16 cellular contexts compared by ENCODE assay signal in the genomic region with DNA sequence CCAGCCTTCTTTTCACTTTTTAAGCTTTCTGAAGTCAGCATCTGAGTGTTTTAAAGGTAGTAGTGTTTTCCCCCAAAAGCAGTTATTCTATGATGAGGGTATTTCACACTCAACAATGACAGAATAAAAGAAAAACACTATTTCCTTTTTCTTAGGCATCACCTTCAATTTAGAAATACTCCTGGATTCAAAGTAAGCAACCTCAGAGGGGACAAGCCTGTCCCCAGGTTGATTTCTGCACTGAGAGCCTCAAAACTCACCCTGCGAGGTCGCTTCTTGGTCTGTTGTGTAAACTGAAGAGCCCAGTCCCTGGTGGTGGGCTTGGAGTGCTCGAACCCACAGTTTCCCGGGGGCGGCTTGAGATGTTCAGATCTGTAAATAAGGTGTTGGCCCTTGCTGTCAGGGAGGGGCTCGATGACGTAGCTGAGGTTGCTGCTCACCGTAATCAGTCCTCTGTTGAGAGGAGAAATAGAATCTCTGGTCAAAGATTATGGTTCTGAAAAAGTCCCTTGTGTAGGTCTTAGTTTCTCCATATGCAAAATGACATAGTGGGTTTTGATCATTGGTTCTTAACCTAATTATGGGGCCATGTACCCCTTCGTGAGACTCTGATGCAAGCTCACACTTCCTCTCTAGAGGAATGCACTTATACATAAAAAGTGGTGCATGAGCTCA. TPM values are rescaled to one million over a fixed set of nuclear protein-coding genes. Genes with fewer than 3 reads are reported as not detected.
DNase-seq lines count a peak whose midpoint lies in the region; ATAC-seq and TF ChIP-seq lines count a peak whose summit lies in the region.
"Had no signal": no experiment of that assay in that cellular context is flagged by ENCODE, and none has a peak within 500 bp of the region (broad histone marks: within the 10 kb centered on the region; RNA-seq: fewer than 3 reads in every experiment).

No MANE protein-coding gene starts in this region.

- H3K27ac ChIP-seq in stomach: peak overlapping the region in 4 of 5 donors; percentile 13 to 86 (median 74)
- no peak overlapping the region for H3K27ac ChIP-seq in effector memory CD4-positive, alpha-beta T cell (ENCODE audit: insufficient read depth, low read length, poor library complexity, severe bottlenecking)

- 78 to 89% (median 81%) methylated on average over 9 of the region's 9 CpGs for WGBS in stomach, 5 donors

- TF ChIP-seq CTCF in activated CD8-positive, alpha-beta T cell treated with anti-CD3 and anti-CD28 coated beads for 36 hours (IDR thresholded peaks at IDR 0.05): no peak
- TF ChIP-seq CTCF in stomach (IDR thresholded peaks at IDR 0.05) (no peak), mucosa of descending colon (IDR thresholded peaks at IDR 0.05) (no peak)

- H3K27me3 ChIP-seq in stomach: no peaks in the 10 kb centered on the region
- no peaks in the 10 kb centered on the region for H3K27me3 ChIP-seq in effector memory CD4-positive, alpha-beta T cell (replicated peaks; ENCODE audit: control insufficient read depth, insufficient read depth, low read length, poor library complexity, severe bottlenecking)
- H3K27me3 ChIP-seq: heart right ventricle, upper lobe of left lung had no signal

- H3K4me3 Mint-ChIP-seq in activated CD8-positive, alpha-beta T cell treated with anti-CD3 and anti-CD28 coated beads for 36 hours: no peak overlapping the region
- no peak overlapping the region for H3K4me3 Mint-ChIP-seq in activated CD8-positive, alpha-beta T cell treated with anti-CD3 and anti-CD28 coated beads, Interleukin-2, amount 10 ng/mL, durations not matched to agents 7 days and 5 days

- POLR2A ChIA-PET in activated CD8-positive, alpha-beta T cell treated with anti-CD3 and anti-CD28 coated beads for 36 hours (lab: Charles Lee): interaction anchor here (0.6 kb wide), 1 partner anchor 181 kb away, joined by 3 read pairs; no protein-coding TSS in a partner anchor
- POLR2A ChIA-PET in activated CD8-positive, alpha-beta T cell treated with anti-CD3 and anti-CD28 coated beads, Interleukin-2, amount 10 ng/mL, durations not matched to agents 7 days and 5 days (lab: Charles Lee): no interaction called here

- no peak for TF ChIP-seq POLR2A in stomach (IDR thresholded peaks at IDR 0.05)

- no peaks in the 10 kb centered on the region for H3K27me3 Mint-ChIP-seq in activated CD8-positive, alpha-beta T cell treated with anti-CD3 and anti-CD28 coated beads for 36 hours
- no peaks in the 10 kb centered on the region for H3K27me3 Mint-ChIP-seq in activated CD8-positive, alpha-beta T cell treated with anti-CD3 and anti-CD28 coated beads, Interleukin-2, amount 10 ng/mL, durations not matched to agents 7 days and 5 days (ENCODE audit: low read depth)

- intact Hi-C loops in activated CD8-positive, alpha-beta T cell treated with anti-CD3 and anti-CD28 coated beads for 36 hours (cut with micrococcal nuclease): no loop called here
- intact Hi-C loops in stomach (cut with DNase I; ENCODE audit: low total_unique reads): no loop called here
- intact Hi-C loops in mucosa of descending colon (cut with DNase I, micrococcal nuclease): no loop called here

- H3K9me3 Mint-ChIP-seq in activated CD8-positive, alpha-beta T cell treated with anti-CD3 and anti-CD28 coated beads for 36 hours: no peaks in the 10 kb centered on the region
- no peaks in the 10 kb centered on the region for H3K9me3 Mint-ChIP-seq in activated CD8-positive, alpha-beta T cell treated with anti-CD3 and anti-CD28 coated beads, Interleukin-2, amount 10 ng/mL, durations not matched to agents 7 days and 5 days (ENCODE audit: insufficient read depth)

- peak; percentile 36 for DNase-seq in activated CD8-positive, alpha-beta T cell treated with anti-CD3 and anti-CD28 coated beads for 36 hours
- no peak for DNase-seq in activated CD8-positive, alpha-beta T cell treated with anti-CD3 and anti-CD28 coated beads, Interleukin-2, amount 10 ng/mL, durations not matched to agents 7 days and 5 days
- DNase-seq in stomach (no peak), NCI-H82 treated with DMSO at 0.1 percent for 48 hours (lab: John Stamatoyannopoulos, UW; ENCODE audit: unreplicated experiment) (no peak), mucosa of descending colon (no peak)
- DNase-seq in effector memory CD4-positive, alpha-beta T cell: no peak
- DNase-seq: amniotic stem cell, DMS79, heart right ventricle, NCI-H748 treated with DMSO at 0.1 percent for 48 hours, upper lobe of left lung had no signal

- peaks cover 8 to 67% (median 22%) of the 10 kb centered on the region in 4 donors for H3K4me1 ChIP-seq in stomach
- H3K4me1 ChIP-seq in effector memory CD4-positive, alpha-beta T cell (ENCODE audit: control insufficient read depth, insufficient read depth, low read length, poor library complexity, severe bottlenecking): peaks cover 5% of the 10 kb centered on the region
- H3K4me1 ChIP-seq in mucosa of descending colon (ENCODE audit: low read depth): peaks cover 4% of the 10 kb centered on the region

- H3K4me1 Mint-ChIP-seq in activated CD8-positive, alpha-beta T cell treated with anti-CD3 and anti-CD28 coated beads for 36 hours (ENCODE audit: low read depth): peaks cover 8% of the 10 kb centered on the region
- peaks cover 45% of the 10 kb centered on the region for H3K4me1 Mint-ChIP-seq in activated CD8-positive, alpha-beta T cell treated with anti-CD3 and anti-CD28 coated beads, Interleukin-2, amount 10 ng/mL, durations not matched to agents 7 days and 5 days (ENCODE audit: low read depth)

- ATAC-seq in activated CD8-positive, alpha-beta T cell treated with anti-CD3 and anti-CD28 coated beads for 36 hours: peak; percentile 17
- ATAC-seq in activated CD8-positive, alpha-beta T cell treated with anti-CD3 and anti-CD28 coated beads, Interleukin-2, amount 10 ng/mL, durations not matched to agents 7 days and 5 days: no peak
- peak; percentile 60 for ATAC-seq in GM21529 (IDR thresholded peaks at IDR 0.05; ENCODE audit: unreplicated experiment)
- ATAC-seq in HG03457 (IDR thresholded peaks at IDR 0.05; ENCODE audit: unreplicated experiment): peak; percentile 60
- no peak for ATAC-seq in mucosa of descending colon
- ATAC-seq: heart right ventricle had no signal

- peaks cover 0 to 18% (median 9%) of the 10 kb centered on the region in 4 donors for H3K36me3 ChIP-seq in stomach
- H3K36me3 ChIP-seq in effector memory CD4-positive, alpha-beta T cell (ENCODE audit: control insufficient read depth, insufficient read depth, low read length): peaks cover 55% of the 10 kb centered on the region
- no peaks in the 10 kb centered on the region for H3K36me3 ChIP-seq in mucosa of descending colon (ENCODE audit: low read depth)
- H3K36me3 ChIP-seq: upper lobe of left lung had no signal

- peaks cover 1% of the 10 kb centered on the region for H3K36me3 Mint-ChIP-seq in activated CD8-positive, alpha-beta T cell treated with anti-CD3 and anti-CD28 coated beads for 36 hours (ENCODE audit: low read depth)
- peaks cover 68% of the 10 kb centered on the region for H3K36me3 Mint-ChIP-seq in activated CD8-positive, alpha-beta T cell treated with anti-CD3 and anti-CD28 coated beads, Interleukin-2, amount 10 ng/mL, durations not matched to agents 7 days and 5 days (ENCODE audit: low read depth)

- no peak overlapping the region for H3K4me3 ChIP-seq in stomach
- no peak overlapping the region for H3K4me3 ChIP-seq in effector memory CD4-positive, alpha-beta T cell (ENCODE audit: insufficient read depth, low read depth, low read length, poor library complexity, severe bottlenecking)
- no peak overlapping the region for H3K4me3 ChIP-seq in mucosa of descending colon
- H3K4me3 ChIP-seq: heart right ventricle, upper lobe of left lung had no signal

- no peak for TF ChIP-seq EP300 in stomach (IDR thresholded peaks at IDR 0.05)

- no peak overlapping the region for H3K27ac Mint-ChIP-seq in activated CD8-positive, alpha-beta T cell treated with anti-CD3 and anti-CD28 coated beads for 36 hours
- H3K27ac Mint-ChIP-seq in activated CD8-positive, alpha-beta T cell treated with anti-CD3 and anti-CD28 coated beads, Interleukin-2, amount 10 ng/mL, durations not matched to agents 7 days and 5 days: no peak overlapping the region

- H3K9me3 ChIP-seq in stomach (no peaks in the 10 kb centered on the region), mucosa of descending colon (no peaks in the 10 kb centered on the region)
- no peaks in the 10 kb centered on the region for H3K9me3 ChIP-seq in effector memory CD4-positive, alpha-beta T cell (ENCODE audit: control insufficient read depth, low read length)
- H3K9me3 ChIP-seq: heart right ventricle, upper lobe of left lung had no signal

- CTCF ChIA-PET in activated CD8-positive, alpha-beta T cell treated with anti-CD3 and anti-CD28 coated beads for 36 hours (lab: Charles Lee): no interaction called here
- CTCF ChIA-PET in activated CD8-positive, alpha-beta T cell treated with anti-CD3 and anti-CD28 coated beads, Interleukin-2, amount 10 ng/mL, durations not matched to agents 7 days and 5 days (lab: Charles Lee): interaction anchor here (1.1 to 2.2 kb wide), 3 partner anchors 77 to 224 kb away, joined by 3 to 7 read pairs (median 7); a partner anchor contains a TSS

RNA-seq across cellular contexts. Expression of a gene that starts 55.9 kb away (rescaled TPM):
- 10 to 100 TPM; 12.3 to 12.9 TPM for total RNA-seq in activated CD8-positive, alpha-beta T cell treated with anti-CD3 and anti-CD28 coated beads for 36 hours
- 10 to 100 TPM; 77.7 to 80.6 TPM for total RNA-seq in activated CD8-positive, alpha-beta T cell treated with anti-CD3 and anti-CD28 coated beads, Interleukin-2, amount 10 ng/mL, durations not matched to agents 7 days and 5 days
- 10 to 100 TPM in 3 of 5 donors, 1 to 10 TPM in 2; 1.2 to 42.8 (median 13.3) TPM for total RNA-seq in stomach
- polyA plus RNA-seq in stomach: 1 to 10 TPM; 3.3 to 4.1 (median 3.4) TPM
- total RNA-seq in mucosa of descending colon: 10 to 100 TPM in 1 of 3 donors, 1 to 10 TPM in 2; 6.4 to 32.6 (median 8.9) TPM

RNA-seq across cellular contexts. Expression of a gene that starts 59.7 kb away (rescaled TPM):
- total RNA-seq in activated CD8-positive, alpha-beta T cell treated with anti-CD3 and anti-CD28 coated beads for 36 hours: under 1 TPM; 0.29 to 0.72 TPM
- total RNA-seq in activated CD8-positive, alpha-beta T cell treated with anti-CD3 and anti-CD28 coated beads, Interleukin-2, amount 10 ng/mL, durations not matched to agents 7 days and 5 days: not detected
- total RNA-seq in stomach: 1 to 10 TPM in 3 of 5 donors, under 1 TPM in 1, not detected in 1; 0.58 to 8.3 (median 4.6) TPM
- 1 to 10 TPM in 2 of 3 donors, under 1 TPM in 1; 0.19 to 4.0 (median 1.2) TPM for polyA plus RNA-seq in stomach
- 1 to 10 TPM in 1 of 3 donors, under 1 TPM in 1, not detected in 1; 0.70 to 3.2 TPM for total RNA-seq in mucosa of descending colon
- total RNA-seq: A673, lung microvascular endothelial cell, pulmonary artery endothelial cell had no signal

Comparison
In these comparisons a context has a peak if more than half of its experiments do, and no peak if none do; other contexts are left out.
1. ATAC-seq: peak in activated CD8-positive, alpha-beta T cell treated with anti-CD3 and anti-CD28 coated beads for 36 hours (single experiment), GM21529 (single experiment) and HG03457 (single experiment); none in activated CD8-positive, alpha-beta T cell treated with anti-CD3 and anti-CD28 coated beads, Interleukin-2, amount 10 ng/mL, durations not matched to agents 7 days and 5 days (single experiment) and mucosa of descending colon (single experiment).